1 cellular context compared by ENCODE assay signal in genomic region chr16:89076159-89076558, GRCh38.
TF ChIP-seq lines count a peak whose summit lies in the region.

No MANE protein-coding gene starts in this region.

TF ChIP-seq in GM12878, 131 proteins besides CTCF, POLR2A, EP300 and RAD21:
- TF ChIP-seq ZBTB40 (IDR thresholded peaks at IDR 0.05; ENCODE audit: borderline replicate concordance) (no peak), ZNF217 (IDR thresholded peaks at IDR 0.05) (no peak), BCL3 (IDR thresholded peaks at IDR 0.05; ENCODE audit: borderline replicate concordance, insufficient read depth, low read depth, low read length, poor library complexity, severe bottlenecking) (peak; percentile 84), RELB (IDR thresholded peaks at IDR 0.05; ENCODE audit: low read depth) (no peak), IRF5 (IDR thresholded peaks at IDR 0.05; ENCODE audit: borderline replicate concordance) (no peak), RBBP5 (conservative IDR thresholded peaks at IDR 0.05) (no peak), CHD4 (IDR thresholded peaks at IDR 0.05) (no peak), PBX3 (IDR thresholded peaks at IDR 0.05; ENCODE audit: insufficient replicate concordance, low read depth, low read length) (no peak), TCF3 (IDR thresholded peaks at IDR 0.05; ENCODE audit: borderline replicate concordance, insufficient read depth, low read depth, low read length) (0 out of 2 replicates have a peak, but pooled peaks have one; percentile 24), ZBTB4 (CRISPR knock-in tag; IDR thresholded peaks at IDR 0.05) (no peak), KAT2A (conservative IDR thresholded peaks at IDR 0.05; ENCODE audit: control insufficient read depth, low read depth, low read length) (no peak), HSF1 (IDR thresholded peaks at IDR 0.05; ENCODE audit: low read depth, low read length) (no peak), SREBF2 (IDR thresholded peaks at IDR 0.05; ENCODE audit: low read length) (no peak)
